Comparison of ENCODE assay signal across 22 cellular contexts in genomic region chr6:89939144-89939543, GRCh38. TPM values are rescaled to one million over a fixed set of nuclear protein-coding genes. Genes with fewer than 3 reads are reported as not detected.
"Had no signal": no experiment of that assay in that cellular context is flagged by ENCODE, and none has a peak within 500 bp of the region (broad histone marks: within the 10 kb centered on the region; RNA-seq: fewer than 3 reads in every experiment).

No MANE protein-coding gene starts in this region.

- H3K4me1 ChIP-seq: colonic mucosa, parathyroid adenoma had no signal

- H3K27ac ChIP-seq: colonic mucosa, esophagus muscularis mucosa, parathyroid adenoma, stomach, transverse colon had no signal

- H3K36me3 ChIP-seq: colonic mucosa, stomach, transverse colon had no signal

- H3K9me3 Mint-ChIP-seq: activated CD4-positive, alpha-beta memory T cell treated with anti-CD3 and anti-CD28 coated beads, Interleukin-2, amount 10 ng/mL, durations not matched to agents 7 days and 5 days; nephron progenitor cell had no signal

- H3K27ac Mint-ChIP-seq: activated CD4-positive, alpha-beta memory T cell treated with anti-CD3 and anti-CD28 coated beads, Interleukin-2, amount 10 ng/mL, durations not matched to agents 7 days and 5 days; nephron progenitor cell had no signal

- H3K27me3 Mint-ChIP-seq: activated CD4-positive, alpha-beta memory T cell treated with anti-CD3 and anti-CD28 coated beads, Interleukin-2, amount 10 ng/mL, durations not matched to agents 7 days and 5 days had no signal

- DNase-seq: activated CD4-positive, alpha-beta memory T cell treated with anti-CD3 and anti-CD28 coated beads, Interleukin-2, amount 10 ng/mL, durations not matched to agents 7 days and 5 days; activated CD4-positive, alpha-beta T cell treated with anti-CD3 and anti-CD28 coated beads for 48 hours; activated CD4-positive, CD25-positive, alpha-beta regulatory T cell; amygdala; colonic mucosa; dorsolateral prefrontal cortex; hypothalamus; left cardiac atrium; nephron progenitor cell; right cardiac atrium; stimulated activated CD4-positive, alpha-beta T cell treated with anti-CD3 and anti-CD28 coated beads, Interleukin-4, amount 100 ng/mL, for 24 hours; stomach; T1000; transverse colon had no signal

- H3K27me3 ChIP-seq: colonic mucosa, dorsolateral prefrontal cortex, esophagus muscularis mucosa, stomach, transverse colon had no signal

- ATAC-seq: left cardiac atrium, right cardiac atrium had no signal

- H3K9me3 ChIP-seq: colonic mucosa, esophagus muscularis mucosa, stomach, transverse colon had no signal

- H3K4me3 ChIP-seq: colonic mucosa, dorsolateral prefrontal cortex, esophagus muscularis mucosa, stomach, transverse colon had no signal

- H3K4me3 Mint-ChIP-seq: activated CD4-positive, alpha-beta memory T cell treated with anti-CD3 and anti-CD28 coated beads, Interleukin-2, amount 10 ng/mL, durations not matched to agents 7 days and 5 days; nephron progenitor cell had no signal

RNA-seq across cellular contexts. Expression of gene GJA10, which starts 44.9 kb away (rescaled TPM):
- total RNA-seq: bronchial epithelial cell, colonic mucosa, dorsolateral prefrontal cortex, esophagus muscularis mucosa, frontal cortex, left cardiac atrium, liver, pulmonary artery endothelial cell, right cardiac atrium, SK-MEL-5, stomach, temporal lobe, transverse colon had no signal
- polyA plus RNA-seq: liver, right cardiac atrium, stomach had no signal
